8 cellular contexts compared by ENCODE assay signal in the genomic region with DNA sequence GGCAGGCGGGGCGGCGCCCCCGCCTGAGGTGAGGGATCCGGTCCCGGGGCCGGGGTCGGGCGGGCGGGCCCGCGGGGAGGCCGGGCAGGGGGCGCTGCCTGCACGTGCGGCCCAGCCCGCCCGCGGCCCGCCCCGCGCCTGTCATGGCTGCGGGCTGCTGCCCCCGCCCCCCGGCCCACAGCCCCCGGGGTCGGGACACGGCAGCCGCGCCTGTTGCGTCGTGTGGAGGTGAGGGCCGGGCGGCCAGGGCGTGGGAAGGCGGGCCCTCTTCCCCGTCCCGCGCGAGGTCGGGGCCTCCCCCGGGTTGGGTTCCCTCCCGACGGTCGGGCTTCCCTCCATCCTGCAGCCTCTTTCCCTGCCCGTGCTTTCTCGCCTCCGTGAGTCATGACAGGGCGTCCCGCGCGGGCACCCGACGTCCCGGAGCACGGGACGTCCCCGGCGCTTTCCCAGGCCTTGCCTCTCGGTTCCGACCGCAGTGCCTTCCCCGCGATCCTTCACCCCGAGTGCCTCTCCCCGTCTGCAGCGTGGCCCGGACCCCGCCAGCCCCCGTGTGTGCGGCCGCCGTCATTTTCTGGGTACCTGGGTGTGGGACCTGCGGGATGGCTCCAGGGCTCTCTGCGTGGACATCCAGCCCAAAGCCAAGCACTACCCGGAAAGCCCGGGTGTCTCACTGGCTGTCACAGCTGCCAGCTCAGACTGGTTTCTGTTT.
DNase-seq lines count a peak whose midpoint lies in the region; ATAC-seq, FAIRE-seq and TF ChIP-seq lines count a peak whose summit lies in the region.

No MANE protein-coding gene starts in this region.

- CTCF ChIA-PET in HEK293 (lab: Yijun Ruan, JAX), result no interaction called here

- TF ChIP-seq CTCF in HEK293 (tag by site-specific recombination; IDR thresholded peaks at IDR 0.05) (no peak; the same call in 1 of the 2 replicates), foreskin fibroblast (IDR thresholded peaks at IDR 0.05; ENCODE audit: low read depth, low read length) (no peak), neural crest cell (conservative IDR thresholded peaks at IDR 0.05) (no peak)

- no peaks in the 10 kb centered on the region for H3K4me1 ChIP-seq in HEK293 (ENCODE audit: control insufficient read depth, insufficient read depth, low read length)

- peak overlapping the region; percentile 88 for H3K4me3 Mint-ChIP-seq in neural crest cell
- H3K4me3 Mint-ChIP-seq in stimulated activated naive CD8-positive, alpha-beta T cell treated with anti-CD3 and anti-CD28 coated beads, Interleukin-15, amount 100 ng/mL, for 72 hours, result peak overlapping the region; percentile 89 to 95

- DNase-seq in ELR (ENCODE audit: low read depth) (peak; percentile 80), RCC 7860 (ENCODE audit: low spot score) (peak; percentile 32), activated gamma-delta T cell (lab: John Stamatoyannopoulos, UW) (peak; percentile 55), foreskin fibroblast (peak; percentile 48 to 79), neural crest cell (ENCODE audit: low read depth, low spot score) (peak; percentile 24)
- DNase-seq in stimulated activated naive CD8-positive, alpha-beta T cell treated with anti-CD3 and anti-CD28 coated beads, Interleukin-15, amount 100 ng/mL, for 72 hours, result peak; percentile 53 to 66

- H3K9me3 Mint-ChIP-seq in neural crest cell, result no peaks in the 10 kb centered on the region
- H3K9me3 Mint-ChIP-seq in stimulated activated naive CD8-positive, alpha-beta T cell treated with anti-CD3 and anti-CD28 coated beads, Interleukin-15, amount 100 ng/mL, for 72 hours, result no peaks in the 10 kb centered on the region

- no peaks in the 10 kb centered on the region for H3K27me3 Mint-ChIP-seq in neural crest cell (ENCODE audit: low read depth)
- peaks cover 8% of the 10 kb centered on the region for H3K27me3 Mint-ChIP-seq in stimulated activated naive CD8-positive, alpha-beta T cell treated with anti-CD3 and anti-CD28 coated beads, Interleukin-15, amount 100 ng/mL, for 72 hours

- H3K36me3 ChIP-seq in HEK293 (ENCODE audit: control insufficient read depth in 2 of 2, insufficient read depth in 1 of 2, low read length in 2 of 2), result no peaks in the 10 kb centered on the region

- POLR2A ChIA-PET in HEK293 (lab: Yijun Ruan, JAX), result interaction anchor here (1.4 kb wide), 1 partner anchor 77 kb away, joined by 6 read pairs; no protein-coding TSS in a partner anchor

- peak overlapping the region; percentile 79 for H3K4me3 ChIP-seq in HEK293 (ENCODE audit: low read depth, low read length)
- peak overlapping the region; percentile 79 to 89 for H3K4me3 ChIP-seq in foreskin fibroblast (ENCODE audit: low read depth in 1 of 2, low read length in 2 of 2)

- no peaks in the 10 kb centered on the region for H3K36me3 Mint-ChIP-seq in neural crest cell (ENCODE audit: low read depth)

- H3K27ac Mint-ChIP-seq in neural crest cell (ENCODE audit: unreplicated experiment), result no peak overlapping the region
- H3K27ac Mint-ChIP-seq in stimulated activated naive CD8-positive, alpha-beta T cell treated with anti-CD3 and anti-CD28 coated beads, Interleukin-15, amount 100 ng/mL, for 72 hours, result peak overlapping the region; percentile 87 to 96

- no peaks in the 10 kb centered on the region for H3K9me3 ChIP-seq in HEK293 (ENCODE audit: control insufficient read depth, insufficient read depth, low read depth, low read length)

- H3K27ac ChIP-seq in HEK293 (ENCODE audit: extremely low read depth, low read depth, low read length), result peak overlapping the region; percentile 68; the same call in 1 of the 2 replicates

- H3K4me1 Mint-ChIP-seq in neural crest cell, result peaks cover 14% of the 10 kb centered on the region
- peaks cover 26% of the 10 kb centered on the region for H3K4me1 Mint-ChIP-seq in stimulated activated naive CD8-positive, alpha-beta T cell treated with anti-CD3 and anti-CD28 coated beads, Interleukin-15, amount 100 ng/mL, for 72 hours

- no peak for FAIRE-seq in RCC 7860 (lab: Jason Lieb, UNC)

- ATAC-seq in stimulated activated naive CD8-positive, alpha-beta T cell treated with anti-CD3 and anti-CD28 coated beads, Interleukin-15, amount 100 ng/mL, for 72 hours, result peak; percentile 47
- ATAC-seq in GM21367 (IDR thresholded peaks at IDR 0.05; ENCODE audit: unreplicated experiment), result no peak

TF ChIP-seq in HEK293, 187 proteins besides CTCF, POLR2A, EP300 and RAD21 (continues in another document):
- TF ChIP-seq ZNF664 (tag by site-specific recombination; IDR thresholded peaks at IDR 0.05), result no peak
- TF ChIP-seq ZNF335 (tag by site-specific recombination; conservative IDR thresholded peaks at IDR 0.05), result peak; percentile 90
- no peak for TF ChIP-seq ZNF624 (tag by site-specific recombination; IDR thresholded peaks at IDR 0.05)
- peak; percentile 72 for TF ChIP-seq ZBTB20 (tag by site-specific recombination; IDR thresholded peaks at IDR 0.05)
- TF ChIP-seq MYNN (tag by site-specific recombination; IDR thresholded peaks at IDR 0.05; ENCODE audit: borderline replicate concordance), result no peak
- peak; percentile 81 for TF ChIP-seq ZBTB8A (tag by site-specific recombination; IDR thresholded peaks at IDR 0.05)
- TF ChIP-seq GLIS2 (tag by site-specific recombination; IDR thresholded peaks at IDR 0.05), result peak; percentile 37; the same call in 1 of the 2 replicates
- peak; percentile 83 for TF ChIP-seq SCRT2 (tag by site-specific recombination; IDR thresholded peaks at IDR 0.05)
- no peak for TF ChIP-seq ZNF341 (tag by site-specific recombination; IDR thresholded peaks at IDR 0.05; ENCODE audit: low read depth)
- TF ChIP-seq ZNF777 (tag by site-specific recombination; IDR thresholded peaks at IDR 0.05; ENCODE audit: borderline replicate concordance), result peak; percentile 83
- TF ChIP-seq, protein P1, sequence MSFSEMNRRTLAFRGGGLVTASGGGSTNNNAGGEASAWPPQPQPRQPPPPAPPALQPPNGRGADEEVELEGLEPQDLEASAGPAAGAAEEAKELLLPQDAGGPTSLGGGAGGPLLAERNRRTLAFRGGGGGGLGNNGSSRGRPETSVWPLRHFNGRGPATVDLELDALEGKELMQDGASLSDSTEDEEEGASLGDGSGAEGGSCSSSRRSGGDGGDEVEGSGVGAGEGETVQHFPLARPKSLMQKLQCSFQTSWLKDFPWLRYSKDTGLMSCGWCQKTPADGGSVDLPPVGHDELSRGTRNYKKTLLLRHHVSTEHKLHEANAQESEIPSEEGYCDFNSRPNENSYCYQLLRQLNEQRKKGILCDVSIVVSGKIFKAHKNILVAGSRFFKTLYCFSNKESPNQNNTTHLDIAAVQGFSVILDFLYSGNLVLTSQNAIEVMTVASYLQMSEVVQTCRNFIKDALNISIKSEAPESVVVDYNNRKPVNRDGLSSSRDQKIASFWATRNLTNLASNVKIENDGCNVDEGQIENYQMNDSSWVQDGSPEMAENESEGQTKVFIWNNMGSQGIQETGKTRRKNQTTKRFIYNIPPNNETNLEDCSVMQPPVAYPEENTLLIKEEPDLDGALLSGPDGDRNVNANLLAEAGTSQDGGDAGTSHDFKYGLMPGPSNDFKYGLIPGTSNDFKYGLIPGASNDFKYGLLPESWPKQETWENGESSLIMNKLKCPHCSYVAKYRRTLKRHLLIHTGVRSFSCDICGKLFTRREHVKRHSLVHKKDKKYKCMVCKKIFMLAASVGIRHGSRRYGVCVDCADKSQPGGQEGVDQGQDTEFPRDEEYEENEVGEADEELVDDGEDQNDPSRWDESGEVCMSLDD (tag by site-specific recombination; IDR thresholded peaks at IDR 0.05), result 0 out of 2 replicates have a peak, but pooled peaks have one; percentile 26
- TF ChIP-seq, protein P2, sequence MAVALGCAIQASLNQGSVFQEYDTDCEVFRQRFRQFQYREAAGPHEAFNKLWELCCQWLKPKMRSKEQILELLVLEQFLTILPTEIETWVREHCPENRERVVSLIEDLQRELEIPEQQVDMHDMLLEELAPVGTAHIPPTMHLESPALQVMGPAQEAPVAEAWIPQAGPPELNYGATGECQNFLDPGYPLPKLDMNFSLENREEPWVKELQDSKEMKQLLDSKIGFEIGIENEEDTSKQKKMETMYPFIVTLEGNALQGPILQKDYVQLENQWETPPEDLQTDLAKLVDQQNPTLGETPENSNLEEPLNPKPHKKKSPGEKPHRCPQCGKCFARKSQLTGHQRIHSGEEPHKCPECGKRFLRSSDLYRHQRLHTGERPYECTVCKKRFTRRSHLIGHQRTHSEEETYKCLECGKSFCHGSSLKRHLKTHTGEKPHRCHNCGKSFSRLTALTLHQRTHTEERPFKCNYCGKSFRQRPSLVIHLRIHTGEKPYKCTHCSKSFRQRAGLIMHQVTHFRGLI (tag by site-specific recombination; IDR thresholded peaks at IDR 0.05), result peak; percentile 35; the same call in 1 of the 2 replicates
- TF ChIP-seq, protein P3, sequence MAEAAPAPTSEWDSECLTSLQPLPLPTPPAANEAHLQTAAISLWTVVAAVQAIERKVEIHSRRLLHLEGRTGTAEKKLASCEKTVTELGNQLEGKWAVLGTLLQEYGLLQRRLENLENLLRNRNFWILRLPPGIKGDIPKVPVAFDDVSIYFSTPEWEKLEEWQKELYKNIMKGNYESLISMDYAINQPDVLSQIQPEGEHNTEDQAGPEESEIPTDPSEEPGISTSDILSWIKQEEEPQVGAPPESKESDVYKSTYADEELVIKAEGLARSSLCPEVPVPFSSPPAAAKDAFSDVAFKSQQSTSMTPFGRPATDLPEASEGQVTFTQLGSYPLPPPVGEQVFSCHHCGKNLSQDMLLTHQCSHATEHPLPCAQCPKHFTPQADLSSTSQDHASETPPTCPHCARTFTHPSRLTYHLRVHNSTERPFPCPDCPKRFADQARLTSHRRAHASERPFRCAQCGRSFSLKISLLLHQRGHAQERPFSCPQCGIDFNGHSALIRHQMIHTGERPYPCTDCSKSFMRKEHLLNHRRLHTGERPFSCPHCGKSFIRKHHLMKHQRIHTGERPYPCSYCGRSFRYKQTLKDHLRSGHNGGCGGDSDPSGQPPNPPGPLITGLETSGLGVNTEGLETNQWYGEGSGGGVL (tag by site-specific recombination; IDR thresholded peaks at IDR 0.05), result peak; percentile 49
- TF ChIP-seq SP3 (tag by site-specific recombination; IDR thresholded peaks at IDR 0.05), result peak; percentile 60

Comparison
In these comparisons a context has a peak if more than half of its experiments do, and no peak if none do; other contexts are left out.
1. DNase-seq: peak in every context shown above with its lines; median percentile 80 in ELR; 64 in foreskin fibroblast; 60 in stimulated activated naive CD8-positive, alpha-beta T cell treated with anti-CD3 and anti-CD28 coated beads, Interleukin-15, amount 100 ng/mL, for 72 hours; 55 in activated gamma-delta T cell; 32 in RCC 7860; 24 in neural crest cell.